Comparison of ENCODE assay signal across 29 cellular contexts in the genomic region with DNA sequence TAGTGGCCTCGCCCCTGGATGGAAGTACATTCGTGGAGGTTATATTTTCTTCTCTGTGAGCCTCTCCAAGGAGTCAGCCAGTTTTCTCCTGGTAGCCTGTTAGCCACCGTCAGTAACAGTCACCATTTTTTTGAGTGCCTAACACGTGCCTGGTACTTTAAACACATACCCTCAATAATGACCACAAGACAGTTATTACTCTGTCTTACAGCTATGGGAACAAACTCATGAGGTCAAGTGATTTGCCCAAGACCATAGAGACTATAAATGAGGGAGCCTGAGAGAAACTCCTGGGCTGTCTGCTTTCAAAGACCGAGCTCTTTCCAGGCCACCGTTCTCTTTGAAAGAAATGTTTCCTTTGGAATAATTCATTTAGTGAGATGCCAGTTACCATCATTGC.
"Had no signal": no experiment of that assay in that cellular context is flagged by ENCODE, and none has a peak within 500 bp of the region (broad histone marks: within the 10 kb centered on the region; RNA-seq: fewer than 3 reads in every experiment).

No MANE protein-coding gene starts in this region.

- H3K27me3 ChIP-seq: ascending aorta, body of pancreas, SJSA1 had no signal

- H3K27ac ChIP-seq: ascending aorta, body of pancreas, SJSA1 had no signal

- H3K4me3 Mint-ChIP-seq: activated CD8-positive, alpha-beta memory T cell treated with anti-CD3 and anti-CD28 coated beads, Interleukin-2, amount 10 ng/mL, durations not matched to agents 7 days and 5 days; activated naive CD4-positive, alpha-beta T cell treated with anti-CD3 and anti-CD28 coated beads, Interleukin-2, amount 50 U/mL, for 24 hours; activated naive CD8-positive, alpha-beta T cell treated with anti-CD3 and anti-CD28 coated beads, Interleukin-2, amount 50 U/mL, for 24 hours; activated T-cell treated with anti-CD3 and anti-CD28 coated beads, Interleukin-2, amount 50 U/mL, for 24 hours; activated T-helper 1 cell treated with anti-CD3 and anti-CD28 coated beads, Interleukin-12 subunit alpha, Interleukin-12 subunit beta, Interleukin-2, Interleukin-4 antibody, amounts not matched to agents 30 ng/mL and 10 ng/mL and 1 ng/mL, durations not matched to agents 14 hours and 24 hours and 36 hours; WTC11 had no signal

- ATAC-seq: activated CD8-positive, alpha-beta memory T cell treated with anti-CD3 and anti-CD28 coated beads, Interleukin-2, amount 10 ng/mL, durations not matched to agents 7 days and 5 days; activated naive CD8-positive, alpha-beta T cell treated with anti-CD3 and anti-CD28 coated beads, Interleukin-2, amount 50 U/mL, for 24 hours; body of pancreas; Panc1; T-helper 17 cell; WTC11 had no signal

- H3K36me3 Mint-ChIP-seq: activated CD8-positive, alpha-beta memory T cell treated with anti-CD3 and anti-CD28 coated beads, Interleukin-2, amount 10 ng/mL, durations not matched to agents 7 days and 5 days; activated naive CD4-positive, alpha-beta T cell treated with anti-CD3 and anti-CD28 coated beads, Interleukin-2, amount 50 U/mL, for 24 hours had no signal

- H3K4me1 ChIP-seq: body of pancreas had no signal

- H3K36me3 ChIP-seq: ascending aorta had no signal

- H3K9me3 Mint-ChIP-seq: activated naive CD4-positive, alpha-beta T cell treated with anti-CD3 and anti-CD28 coated beads, Interleukin-2, amount 50 U/mL, for 24 hours; activated naive CD8-positive, alpha-beta T cell treated with anti-CD3 and anti-CD28 coated beads, Interleukin-2, amount 50 U/mL, for 24 hours; activated T-cell treated with anti-CD3 and anti-CD28 coated beads, Interleukin-2, amount 50 U/mL, for 24 hours had no signal

- H3K4me1 Mint-ChIP-seq: activated CD8-positive, alpha-beta memory T cell treated with anti-CD3 and anti-CD28 coated beads, Interleukin-2, amount 10 ng/mL, durations not matched to agents 7 days and 5 days; activated naive CD4-positive, alpha-beta T cell treated with anti-CD3 and anti-CD28 coated beads, Interleukin-2, amount 50 U/mL, for 24 hours; activated naive CD8-positive, alpha-beta T cell treated with anti-CD3 and anti-CD28 coated beads, Interleukin-2, amount 50 U/mL, for 24 hours had no signal

- DNase-seq: activated CD4-positive, alpha-beta T cell treated with anti-CD3 and anti-CD28 coated beads for 48 hours; activated CD4-positive, alpha-beta T cell treated with anti-CD3 and anti-CD28 coated beads, Interleukin-2, amount 50 U/mL, for 4 hours; activated CD4-positive, CD25-positive, alpha-beta regulatory T cell treated with anti-CD3 and anti-CD28 coated beads, Interleukin-2, amount 50 U/mL, for 72 hours; activated CD8-positive, alpha-beta memory T cell treated with anti-CD3 and anti-CD28 coated beads, Interleukin-2, amount 10 ng/mL, durations not matched to agents 7 days and 5 days; activated effector memory CD4-positive, alpha-beta T cell treated with Interleukin-2 at 50 U/mL for 16 hours; activated naive CD4-positive, alpha-beta T cell; activated naive CD8-positive, alpha-beta T cell treated with anti-CD3 and anti-CD28 coated beads, Interleukin-2, amount 50 U/mL, for 24 hours; activated T-cell treated with anti-CD3 and anti-CD28 coated beads, Interleukin-2, amount 50 U/mL, for 24 hours; amniotic stem cell; body of pancreas; Karpas-422; NCI-H1105 treated with DMSO at 0.1 percent for 48 hours; NCI-H1436 treated with DMSO at 0.1 percent for 48 hours; NCI-H187; NCI-H2081; NCI-H510A treated with DMSO at 0.1 percent for 48 hours; NCI-H69; NK-92 treated with Interleukin-12 subunit alpha and Interleukin-12 subunit beta, amount 100 ng/mL, for 24 hours; OCI-M1; RPMI8226; SHP77; T-helper 17 cell; T-helper 9 cell had no signal

- H3K27ac Mint-ChIP-seq: activated CD8-positive, alpha-beta memory T cell treated with anti-CD3 and anti-CD28 coated beads, Interleukin-2, amount 10 ng/mL, durations not matched to agents 7 days and 5 days; activated naive CD4-positive, alpha-beta T cell treated with anti-CD3 and anti-CD28 coated beads, Interleukin-2, amount 50 U/mL, for 24 hours; activated naive CD8-positive, alpha-beta T cell treated with anti-CD3 and anti-CD28 coated beads, Interleukin-2, amount 50 U/mL, for 24 hours; activated T-cell treated with anti-CD3 and anti-CD28 coated beads, Interleukin-2, amount 50 U/mL, for 24 hours; activated T-helper 1 cell treated with anti-CD3 and anti-CD28 coated beads, Interleukin-12 subunit alpha, Interleukin-12 subunit beta, Interleukin-2, Interleukin-4 antibody, amounts not matched to agents 30 ng/mL and 10 ng/mL and 1 ng/mL, durations not matched to agents 14 hours and 24 hours and 36 hours; T-helper 17 cell; WTC11 had no signal

- H3K9me3 ChIP-seq: ascending aorta, body of pancreas, SJSA1 had no signal

- H3K4me3 ChIP-seq: ascending aorta, body of pancreas, SJSA1 had no signal
